Comparison of ENCODE assay signal across 7 cellular contexts in the genomic region with DNA sequence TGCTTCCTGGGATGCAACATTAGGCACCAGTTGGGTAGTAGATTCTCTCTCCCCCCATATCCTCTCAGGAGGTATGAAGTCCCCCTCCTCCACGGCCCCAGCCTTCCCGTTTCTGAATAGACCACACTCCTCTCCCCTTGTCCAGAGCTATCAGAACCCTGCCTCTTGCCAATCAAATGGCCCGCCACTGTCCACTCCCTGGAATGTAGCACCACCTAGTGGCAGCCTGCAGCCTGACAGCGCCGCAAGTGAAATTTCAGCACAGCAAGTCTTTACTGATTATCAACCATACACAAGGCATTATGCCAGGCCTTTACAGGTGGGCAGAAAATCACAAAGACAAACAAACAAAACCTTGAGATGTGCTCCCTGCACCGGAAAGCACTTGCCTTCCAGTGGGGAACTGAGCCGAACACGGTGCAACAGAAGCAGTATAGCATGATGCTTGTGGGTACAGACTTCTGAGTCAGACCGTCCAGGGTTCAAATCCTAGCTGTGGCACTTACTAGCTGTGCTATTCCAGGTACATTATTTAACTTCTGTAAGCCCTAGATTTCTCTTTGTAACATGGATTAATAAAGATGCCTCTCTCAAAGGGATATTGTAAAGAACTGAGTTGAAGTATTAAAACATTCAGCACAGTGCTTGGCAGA.
DNase-seq lines count a peak whose midpoint lies in the region; ATAC-seq and TF ChIP-seq lines count a peak whose summit lies in the region.

No MANE protein-coding gene starts in this region.

- in situ Hi-C loops in KBM-7 (cut with MboI; ENCODE audit: low pct_unique_long_range_greater_than_20kb, low sequenced_read_pairs) (no loop called here), gastrocnemius medialis (cut with MboI; ENCODE audit: low sequenced_read_pairs in 4 of 4) (no loop called here)

- H3K36me3 ChIP-seq in RWPE2 (ENCODE audit: low read depth), result no peaks in the 10 kb centered on the region
- H3K36me3 ChIP-seq in gastrocnemius medialis, result no peaks in the 10 kb centered on the region

- no peak overlapping the region for H3K27ac ChIP-seq in RWPE2 (ENCODE audit: poor library complexity, severe bottlenecking)
- no peak overlapping the region for H3K27ac ChIP-seq in gastrocnemius medialis

- TF ChIP-seq POLR2A in gastrocnemius medialis (IDR thresholded peaks at IDR 0.05), result no peak

- no peak overlapping the region for H3K27ac Mint-ChIP-seq in activated naive CD4-positive, alpha-beta T cell treated with anti-CD3 and anti-CD28 coated beads, Interleukin-2, amount 50 U/mL, for 72 hours

- intact Hi-C loops in left ventricle myocardium superior (cut with micrococcal nuclease) (no loop called here), gastrocnemius medialis (cut with DNase I; ENCODE audit: low total_unique reads) (no loop called here)

- H3K9me3 ChIP-seq in RWPE2 (ENCODE audit: severe bottlenecking) (no peaks in the 10 kb centered on the region), gastrocnemius medialis (no peaks in the 10 kb centered on the region)

- H3K4me1 ChIP-seq in RWPE2 (ENCODE audit: insufficient read depth, poor library complexity, severe bottlenecking), result no peaks in the 10 kb centered on the region
- H3K4me1 ChIP-seq in gastrocnemius medialis, result no peaks in the 10 kb centered on the region

- no peak for DNase-seq in GM12864 (ENCODE audit: low read depth)
- DNase-seq in KBM-7, result peak; percentile 58
- DNase-seq in RWPE2 (ENCODE audit: low spot score), result no peak
- peak in 1 of 2 donors; percentile 71 for DNase-seq in activated naive CD4-positive, alpha-beta T cell treated with anti-CD3 and anti-CD28 coated beads, Interleukin-2, amount 50 U/mL, for 72 hours (ENCODE audit: low spot score in 2 of 2)
- DNase-seq in left ventricle myocardium superior, result peak; percentile 56
- peak in 1 of 2 donors; percentile 27 for DNase-seq in gastrocnemius medialis

- H3K4me3 ChIP-seq in GM12864 (ENCODE audit: low read depth, low read length), result no peak overlapping the region
- H3K4me3 ChIP-seq in RWPE2 (ENCODE audit: severe bottlenecking), result no peak overlapping the region
- H3K4me3 ChIP-seq in gastrocnemius medialis, result no peak overlapping the region

- peaks cover 12 to 13% of the 10 kb centered on the region in 2 donors for H3K9me3 Mint-ChIP-seq in activated naive CD4-positive, alpha-beta T cell treated with anti-CD3 and anti-CD28 coated beads, Interleukin-2, amount 50 U/mL, for 72 hours

- peak; percentile 94 for TF ChIP-seq CTCF in GM12864 (IDR thresholded peaks at IDR 0.05; ENCODE audit: low read depth, low read length, missing control alignments)
- peak; percentile 83 for TF ChIP-seq CTCF in RWPE2 (IDR thresholded peaks at IDR 0.05; ENCODE audit: poor library complexity, severe bottlenecking)
- peak; percentile 36 to 81 (median 55) for TF ChIP-seq CTCF in gastrocnemius medialis (IDR thresholded peaks at IDR 0.05 in 4 of 5, conservative IDR thresholded peaks at IDR 0.05 in 1 of 5)

- peak; percentile 38; the same call in 1 of the 3 replicates for ATAC-seq in RWPE2 (ENCODE audit: low read depth)
- ATAC-seq in activated naive CD4-positive, alpha-beta T cell treated with anti-CD3 and anti-CD28 coated beads, Interleukin-2, amount 50 U/mL, for 72 hours, result peak; percentile 37 to 49
- ATAC-seq in left ventricle myocardium superior, result peak; percentile 66
- ATAC-seq in gastrocnemius medialis, result no peak
- ATAC-seq in HG02938 (IDR thresholded peaks at IDR 0.05; ENCODE audit: unreplicated experiment), result no peak

- H3K36me3 Mint-ChIP-seq in activated naive CD4-positive, alpha-beta T cell treated with anti-CD3 and anti-CD28 coated beads, Interleukin-2, amount 50 U/mL, for 72 hours, result peaks cover 14 to 17% of the 10 kb centered on the region in 2 donors

- H3K27me3 ChIP-seq in RWPE2 (ENCODE audit: insufficient read depth, poor library complexity, severe bottlenecking) (no peaks in the 10 kb centered on the region), gastrocnemius medialis (peaks cover 0 to 4% (median 0%) of the 10 kb centered on the region in 3 donors)

Comparison
In these comparisons a context has a peak if more than half of its experiments do, and no peak if none do; other contexts are left out.
1. DNase-seq: peak in KBM-7 (single experiment) and left ventricle myocardium superior (single experiment); none in GM12864 (single experiment) and RWPE2 (single experiment).
2. ATAC-seq: peak in RWPE2 (single experiment), activated naive CD4-positive, alpha-beta T cell treated with anti-CD3 and anti-CD28 coated beads, Interleukin-2, amount 50 U/mL, for 72 hours (2 of 2) and left ventricle myocardium superior (single experiment); none in gastrocnemius medialis (0 of 2) and HG02938 (single experiment).
3. Peak in every context shown above with its lines, with median percentiles within 50 percentile points of each other: CTCF ChIP-seq.